Comparison of ENCODE assay signal across 1 cellular context in genomic region chr2:157476915-157477709, GRCh38.
TF ChIP-seq lines count a peak whose summit lies in the region.

No MANE protein-coding gene starts in this region.

TF ChIP-seq in GM23338, 12 proteins besides CTCF, POLR2A, EP300 and RAD21:
- TF ChIP-seq REST (IDR thresholded peaks at IDR 0.05; ENCODE audit: unreplicated experiment) = no peak
